In the genomic region with DNA sequence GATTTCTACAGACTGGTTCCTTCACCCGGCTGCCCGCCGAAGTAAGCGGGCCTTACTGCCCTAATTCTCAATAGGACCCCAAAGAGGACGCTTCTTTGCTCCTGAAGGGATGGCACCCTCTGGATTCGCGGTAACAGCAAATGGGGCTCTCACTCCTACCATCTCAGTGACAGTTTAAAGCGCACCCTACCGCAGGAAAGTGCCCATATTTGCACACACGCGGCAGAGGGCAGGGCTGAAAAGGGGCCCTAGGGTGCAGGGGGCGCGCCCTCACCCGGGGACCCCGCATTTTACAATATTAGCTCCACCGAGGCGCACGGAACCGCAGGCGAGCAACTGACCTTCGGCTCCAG, we compare ENCODE assay signal across 14 cellular contexts. TPM values are rescaled to one million over a fixed set of nuclear protein-coding genes. Genes with fewer than 3 reads are reported as not detected.
DNase-seq lines count a peak whose midpoint lies in the region; ATAC-seq, FAIRE-seq and TF ChIP-seq lines count a peak whose summit lies in the region.
"Had no signal": no experiment of that assay in that cellular context is flagged by ENCODE, and none has a peak within 500 bp of the region (broad histone marks: within the 10 kb centered on the region; RNA-seq: fewer than 3 reads in every experiment).

No MANE protein-coding gene starts in this region.

- 29 to 35% methylated on average over 21 of the region's 21 CpGs for WGBS in pancreas, 2 donors

- no peak for FAIRE-seq in pancreas (lab: Jason Lieb, UNC)
- FAIRE-seq: GM12891 had no signal

- no peaks in the 10 kb centered on the region for H3K27me3 ChIP-seq in brain microvascular endothelial cell (replicated peaks)
- H3K27me3 ChIP-seq in iPS-18a (ENCODE audit: control insufficient read depth, insufficient read depth, low read length) = peaks cover 53% of the 10 kb centered on the region
- H3K27me3 ChIP-seq in pancreas = peaks cover 0 to 3% (median 0%) of the 10 kb centered on the region in 4 donors

- POLR2A ChIA-PET in AG04449 (lab: Yijun Ruan, JAX) = no interaction called here

- H3K4me1 ChIP-seq in iPS-18a (ENCODE audit: control insufficient read depth, low read depth, low read length) (no peaks in the 10 kb centered on the region), pancreas (peaks cover 0 to 4% (median 0%) of the 10 kb centered on the region in 3 donors)

- CTCF ChIA-PET in AG04449 (lab: Yijun Ruan, JAX) = no interaction called here

- no peaks in the 10 kb centered on the region for H3K9me3 ChIP-seq in iPS-18a (ENCODE audit: control insufficient read depth, low read depth, low read length)
- H3K9me3 ChIP-seq in pancreas = no peaks in the 10 kb centered on the region
- H3K9me3 ChIP-seq: tibial artery had no signal

- no peak overlapping the region for H3K9ac ChIP-seq in iPS-18a (ENCODE audit: low read length)

- H3K4me3 ChIP-seq in AG04449 (ENCODE audit: low read depth, low read length) = peak overlapping the region; percentile 34; the same call in 1 of the 2 replicates
- peak overlapping the region; percentile 24 for H3K4me3 ChIP-seq in brain microvascular endothelial cell (ENCODE audit: low read depth, low read length)
- peak overlapping the region; percentile 51 for H3K4me3 ChIP-seq in iPS-18a (ENCODE audit: low read length)
- peak overlapping the region in 1 of 4 donors; percentile 38 for H3K4me3 ChIP-seq in pancreas

- no peak for DNase-seq in AG04449 (ENCODE audit: low read depth, low spot score)
- no peak for DNase-seq in brain microvascular endothelial cell
- no peak for DNase-seq in pancreas
- no peak for DNase-seq in GM20000 (ENCODE audit: low spot score)
- no peak for DNase-seq in stimulated activated CD4-positive, alpha-beta T cell treated with anti-CD3 and anti-CD28 coated beads, Interleukin-4, amount 100 ng/mL, for 1 hour
- no peak for DNase-seq in DMS153 (lab: John Stamatoyannopoulos, UW)
- DNase-seq: activated CD4-positive, alpha-beta T cell treated with anti-CD3 and anti-CD28 coated beads for 1 hour; activated naive CD8-positive, alpha-beta T cell treated with anti-CD3 and anti-CD28 coated beads, Interleukin-2, amount 50 U/mL, for 24 hours; erythroblast; NK-92 treated with Interleukin-12 subunit alpha and Interleukin-12 subunit beta, amount 100 ng/mL, for 24 hours; tibial artery had no signal

- no peak overlapping the region for H3K27ac ChIP-seq in brain microvascular endothelial cell
- H3K27ac ChIP-seq in iPS-18a (ENCODE audit: low read length) = no peak overlapping the region
- no peak overlapping the region for H3K27ac ChIP-seq in pancreas
- H3K27ac ChIP-seq: tibial artery had no signal

- TF ChIP-seq CTCF in AG04449 (IDR thresholded peaks at IDR 0.05; ENCODE audit: insufficient read depth, low read length, missing control alignments) (no peak), brain microvascular endothelial cell (IDR thresholded peaks at IDR 0.05; ENCODE audit: low read depth, low read length, missing control alignments) (no peak), pancreas (IDR thresholded peaks at IDR 0.05) (no peak), GM20000 (IDR thresholded peaks at IDR 0.05; ENCODE audit: extremely low read depth, missing control alignments) (no peak)

- H3K36me3 ChIP-seq in brain microvascular endothelial cell (replicated peaks) (no peaks in the 10 kb centered on the region), iPS-18a (ENCODE audit: control insufficient read depth, low read depth, low read length) (no peaks in the 10 kb centered on the region), pancreas (no peaks in the 10 kb centered on the region)
- H3K36me3 ChIP-seq: tibial artery had no signal

- intact Hi-C loops in pancreas (cut with DNase I) = no loop called here

- in situ Hi-C loops in brain microvascular endothelial cell (cut with HindIII; ENCODE audit: low pct_ligation_motif_present, low sequenced_read_pairs) = no loop called here

- peak in 3 of 4 donors; percentile 12 to 18 (median 14) for ATAC-seq in pancreas
- no peak for ATAC-seq in HG03097 (IDR thresholded peaks at IDR 0.05; ENCODE audit: low FRiP score, unreplicated experiment)
- ATAC-seq: activated naive CD8-positive, alpha-beta T cell treated with anti-CD3 and anti-CD28 coated beads, Interleukin-2, amount 50 U/mL, for 24 hours had no signal

RNA-seq across cellular contexts. Expression of a gene that starts 1.0 kb away (rescaled TPM):
- under 1 TPM; 0.08 to 0.32 (median 0.21) TPM for total RNA-seq in pancreas
- 1 to 10 TPM in 1 of 2 donors, under 1 TPM in 1; 0.30 to 2.3 TPM for polyA plus RNA-seq in pancreas
